8 cellular contexts compared by ENCODE assay signal in genomic region chr7:99407849-99408346, GRCh38. TPM values are rescaled to one million over a fixed set of nuclear protein-coding genes. Genes with fewer than 3 reads are reported as not detected.
DNase-seq lines count a peak whose midpoint lies in the region; ATAC-seq, FAIRE-seq and TF ChIP-seq lines count a peak whose summit lies in the region.

No MANE protein-coding gene starts in this region.

- H3K18ac ChIP-seq in H1 (ENCODE audit: extremely low read depth, low read length), result peak overlapping the region; percentile 89

- no peak for TF ChIP-seq EP300 in H1 (IDR thresholded peaks at IDR 0.05; ENCODE audit: borderline replicate concordance in 1 of 2, low read depth in 2 of 2, low read length in 2 of 2)

- TF ChIP-seq POLR2A in H1 (IDR thresholded peaks at IDR 0.05; ENCODE audit: control extremely low read depth in 1 of 2, low read depth in 2 of 2, low read length in 2 of 2), result no peak; a peak in 1 of 3 replicates

- CTCF ChIA-PET in activated CD4-positive, alpha-beta T cell treated with anti-CD3 and anti-CD28 coated beads for 36 hours (lab: Charles Lee), result interaction anchor here (1.1 to 1.6 kb wide), 4 partner anchors 8 to 42 kb away, joined by 3 to 4 read pairs (median 3); partner anchors contain the start of genes CPSF4 and PTCD1
- CTCF ChIA-PET in H1 (lab: Charles Lee; ENCODE audit: partially characterized antibody) (interaction anchor here (0.5 to 1.5 kb wide), 9 partner anchors 8 to 536 kb away, joined by 3 to 6 read pairs (median 3); no protein-coding TSS in a partner anchor), GM10248 (lab: Yijun Ruan, JAX) (interaction anchor here (0.9 to 2.9 kb wide), 8 partner anchors 8 to 584 kb away, joined by 3 to 17 read pairs (median 4); no protein-coding TSS in a partner anchor)

- peak; percentile 63 for DNase-seq in activated CD4-positive, alpha-beta T cell treated with anti-CD3 and anti-CD28 coated beads for 36 hours
- no peak for DNase-seq in activated CD4-positive, alpha-beta T cell treated with anti-CD3 and anti-CD28 coated beads for 1 hour
- peak; percentile 80 for DNase-seq in activated CD4-positive, alpha-beta T cell treated with anti-CD3 and anti-CD28 coated beads, Interleukin-2, amount 10 ng/mL, durations not matched to agents 24 days and 14 days
- DNase-seq in H1 (ENCODE audit: low read depth in 1 of 2, low spot score in 2 of 2), result no peak
- no peak for DNase-seq in GM10248 (ENCODE audit: extremely low spot score)

- H3K4me1 ChIP-seq in KMS-11 (ENCODE audit: low read depth, poor library complexity, severe bottlenecking) (peaks cover 28% of the 10 kb centered on the region), H1 (replicated peaks in 1 of 4; ENCODE audit: control insufficient read depth in 3 of 4, insufficient read depth in 4 of 4, low read length in 3 of 4) (peaks cover 0 to 5% (median 3%) of the 10 kb centered on the region in 4 experiments; a peak in 2 of 7 replicates), mesodermal cell (ENCODE audit: control insufficient read depth, insufficient read depth, low read length, poor library complexity, severe bottlenecking) (peaks cover 10% of the 10 kb centered on the region), stomach smooth muscle (ENCODE audit: control insufficient read depth, insufficient read depth, low read length) (peaks cover 42% of the 10 kb centered on the region)

- H3K9me3 Mint-ChIP-seq in activated CD4-positive, alpha-beta T cell treated with anti-CD3 and anti-CD28 coated beads for 36 hours (ENCODE audit: low read depth), result no peaks in the 10 kb centered on the region
- no peaks in the 10 kb centered on the region for H3K9me3 Mint-ChIP-seq in activated CD4-positive, alpha-beta T cell treated with anti-CD3 and anti-CD28 coated beads, Interleukin-2, amount 10 ng/mL, durations not matched to agents 24 days and 14 days

- H4K91ac ChIP-seq in H1 (replicated peaks; ENCODE audit: insufficient read length, low read length), result peak overlapping the region; percentile 78

- peak overlapping the region; percentile 96 for H3K27ac Mint-ChIP-seq in activated CD4-positive, alpha-beta T cell treated with anti-CD3 and anti-CD28 coated beads for 36 hours
- peak overlapping the region; percentile 97 for H3K27ac Mint-ChIP-seq in activated CD4-positive, alpha-beta T cell treated with anti-CD3 and anti-CD28 coated beads, Interleukin-2, amount 10 ng/mL, durations not matched to agents 24 days and 14 days

- H3K27me3 Mint-ChIP-seq in activated CD4-positive, alpha-beta T cell treated with anti-CD3 and anti-CD28 coated beads for 36 hours, result no peaks in the 10 kb centered on the region
- no peaks in the 10 kb centered on the region for H3K27me3 Mint-ChIP-seq in activated CD4-positive, alpha-beta T cell treated with anti-CD3 and anti-CD28 coated beads, Interleukin-2, amount 10 ng/mL, durations not matched to agents 24 days and 14 days

- H2BK5ac ChIP-seq in H1 (ENCODE audit: low read depth, low read length), result peak overlapping the region; percentile 100; the same call in 1 of the 2 replicates

- intact Hi-C loops in activated CD4-positive, alpha-beta T cell treated with anti-CD3 and anti-CD28 coated beads for 36 hours (cut with DNase I, micrococcal nuclease), result loop anchor here (1.0 to 5.0 kb wide), 21 partner anchors 15 to 1020 kb away; partner anchors contain the start of genes ARPC1B (in 2 of the 2), ATP5MF (in 2 of the 2), CPSF4 (in 2 of the 2) and PTCD1 (in 2 of the 2)
- intact Hi-C loops in activated CD4-positive, alpha-beta T cell treated with anti-CD3 and anti-CD28 coated beads, Interleukin-2, amount 10 ng/mL, durations not matched to agents 24 days and 14 days (cut with micrococcal nuclease), result loop anchor here (2.0 to 5.0 kb wide), 3 partner anchors 36 to 151 kb away; partner anchors contain the start of genes ARPC1B, ZNF655 and ZNF789

- H2BK12ac ChIP-seq in H1 (ENCODE audit: low read depth, low read length), result no peak overlapping the region

- TF ChIP-seq CTCF in KMS-11 (conservative IDR thresholded peaks at IDR 0.05; ENCODE audit: low read depth, low read length) (no peak), H1 (IDR thresholded peaks at IDR 0.05; ENCODE audit: control extremely low read depth in 1 of 3, insufficient read depth in 1 of 3, low read depth in 1 of 3, low read length in 3 of 3) (no peak), GM10248 (IDR thresholded peaks at IDR 0.05; ENCODE audit: control extremely low read depth, extremely low read depth, low read depth, missing control alignments) (no peak)

- H4K5ac ChIP-seq in H1 (ENCODE audit: insufficient read length, low read depth, low read length), result peak overlapping the region; percentile 57

- no peak overlapping the region for H3K14ac ChIP-seq in H1 (ENCODE audit: insufficient read length)

- H3K27ac ChIP-seq in KMS-11, result peak overlapping the region; percentile 98
- peak overlapping the region; percentile 89 for H3K27ac ChIP-seq in H1 (ENCODE audit: low read depth, low read length)
- peak overlapping the region; percentile 100 for H3K27ac ChIP-seq in mesodermal cell (ENCODE audit: low read depth, low read length, severe bottlenecking)
- peak overlapping the region; percentile 98 for H3K27ac ChIP-seq in stomach smooth muscle (ENCODE audit: low read length)

- H3K4me1 Mint-ChIP-seq in activated CD4-positive, alpha-beta T cell treated with anti-CD3 and anti-CD28 coated beads for 36 hours, result peaks cover 45% of the 10 kb centered on the region
- H3K4me1 Mint-ChIP-seq in activated CD4-positive, alpha-beta T cell treated with anti-CD3 and anti-CD28 coated beads, Interleukin-2, amount 10 ng/mL, durations not matched to agents 24 days and 14 days, result peaks cover 34% of the 10 kb centered on the region

- H3K23ac ChIP-seq in H1 (ENCODE audit: insufficient read length), result no peak overlapping the region

- H3K9me3 ChIP-seq in H1 (ENCODE audit: insufficient read depth in 2 of 2, low read depth in 1 of 2, low read length in 1 of 2), result no peaks in the 10 kb centered on the region
- H3K9me3 ChIP-seq in mesodermal cell (ENCODE audit: control insufficient read depth, low read length), result no peaks in the 10 kb centered on the region
- no peaks in the 10 kb centered on the region for H3K9me3 ChIP-seq in stomach smooth muscle (ENCODE audit: control insufficient read depth in 2 of 2, low read length in 2 of 2)

- no peaks in the 10 kb centered on the region; the same call in 1 of the 2 replicates for H4K20me1 ChIP-seq in KMS-11 (ENCODE audit: insufficient read depth)
- peaks cover 15 to 25% of the 10 kb centered on the region in 2 experiments for H4K20me1 ChIP-seq in H1 (replicated peaks in 1 of 2; ENCODE audit: control insufficient read depth in 1 of 2, insufficient read depth in 2 of 2, low read length in 2 of 2)

- H3K36me3 ChIP-seq in KMS-11 (ENCODE audit: insufficient read depth) (peaks cover 7% of the 10 kb centered on the region; the same call in 1 of the 2 replicates), H1 (ENCODE audit: control insufficient read depth in 2 of 4, insufficient read depth in 4 of 4, low read length in 3 of 4) (peaks cover 16 to 45% (median 28%) of the 10 kb centered on the region in 4 experiments), mesodermal cell (ENCODE audit: control insufficient read depth, insufficient read depth, low read length) (peaks cover 60% of the 10 kb centered on the region), stomach smooth muscle (ENCODE audit: control insufficient read depth in 2 of 2, insufficient read depth in 2 of 2, low read length in 2 of 2) (peaks cover 23 to 35% of the 10 kb centered on the region in 2 donors)

- ATAC-seq in activated CD4-positive, alpha-beta T cell treated with anti-CD3 and anti-CD28 coated beads for 36 hours, result peak; percentile 23

- H3K23me2 ChIP-seq in H1 (ENCODE audit: low read depth, low read length), result peaks cover 13% of the 10 kb centered on the region

- no peaks in the 10 kb centered on the region for H3K27me3 ChIP-seq in KMS-11 (ENCODE audit: insufficient read depth, low read depth)
- H3K27me3 ChIP-seq in H1 (replicated peaks in 1 of 4; ENCODE audit: control insufficient read depth in 3 of 4, extremely low read depth in 1 of 4, insufficient read depth in 3 of 4, low read length in 3 of 4), result no peaks in the 10 kb centered on the region
- H3K27me3 ChIP-seq in stomach smooth muscle (ENCODE audit: control insufficient read depth in 1 of 2, insufficient read depth in 2 of 2, low read length in 2 of 2), result no peaks in the 10 kb centered on the region

- FAIRE-seq in H1 (lab: Jason Lieb, UNC), result no peak

- peak overlapping the region; percentile 99 for H3K9ac ChIP-seq in KMS-11
- H3K9ac ChIP-seq in H1 (replicated peaks in 1 of 4; ENCODE audit: extremely low read depth in 1 of 4, low read depth in 3 of 4, low read length in 3 of 4), result peak overlapping the region; percentile 92 to 99 (median 92)
- H3K9ac ChIP-seq in stomach smooth muscle (ENCODE audit: low read length in 2 of 2), result peak overlapping the region; percentile 97 to 99

- H3K4me2 ChIP-seq in KMS-11 (peak overlapping the region; percentile 92), H1 (ENCODE audit: insufficient read depth in 1 of 2, low read depth in 2 of 2, low read length in 2 of 2) (peak overlapping the region; percentile 74 to 87)

- H2BK20ac ChIP-seq in H1 (ENCODE audit: low read length), result no peak overlapping the region

- POLR2A ChIA-PET in activated CD4-positive, alpha-beta T cell treated with anti-CD3 and anti-CD28 coated beads for 36 hours (lab: Charles Lee), result interaction anchor here (0.9 to 2.0 kb wide), 6 partner anchors 9 to 57 kb away, joined by 3 to 13 read pairs (median 5); no protein-coding TSS in a partner anchor
- POLR2A ChIA-PET in H1 (lab: Charles Lee; ENCODE audit: partially characterized antibody), result interaction anchor here (0.9 to 8.4 kb wide), 26 partner anchors 8 to 693 kb away, joined by 3 to 150 read pairs (median 6); partner anchors contain the start of genes AP4M1, ARPC1B, CPSF4 and MCM7
- POLR2A ChIA-PET in GM10248 (lab: Yijun Ruan, JAX), result interaction anchor here (0.9 to 2.5 kb wide), 8 partner anchors 9 to 97 kb away, joined by 4 to 15 read pairs (median 6); partner anchors contain the start of genes ARPC1B and ZKSCAN5

- H4K8ac ChIP-seq in H1 (ENCODE audit: extremely low read depth, insufficient read depth, low read length), result peak overlapping the region; percentile 4; the same call in 1 of the 2 replicates

- 1% methylated on average over 28 of the region's 28 CpGs; no CpG with 5 or more reads in 1 of the 2 experiments for WGBS in H1 (ENCODE audit: extremely low coverage in 1 of 2, insufficient coverage in 1 of 2, insufficient read length in 1 of 2, insufficient replicate concordance in 2 of 2, low coverage in 1 of 2, low lambda C conversion rate in 2 of 2, missing lambda C conversion rate in 1 of 2), 2 experiments
- 0 to 1% methylated on average over 28 of the region's 28 CpGs for WGBS in mesodermal cell (ENCODE audit: insufficient coverage in 2 of 2), 2 experiments

- H2BK15ac ChIP-seq in H1 (ENCODE audit: low read length), result no peak overlapping the region; the same call in 1 of the 2 replicates

- no peak for TF ChIP-seq RAD21 in H1 (IDR thresholded peaks at IDR 0.05 in 1 of 2, conservative IDR thresholded peaks at IDR 0.05 in 1 of 2; ENCODE audit: low read depth in 2 of 2, low read length in 2 of 2)

- H3K79me2 ChIP-seq in KMS-11 (ENCODE audit: insufficient read depth, low read depth) (peaks cover 87% of the 10 kb centered on the region), H1 (ENCODE audit: control insufficient read depth in 1 of 2, insufficient read depth in 2 of 2, low read length in 2 of 2) (peaks cover 34 to 73% of the 10 kb centered on the region in 2 experiments)

- H2AFZ ChIP-seq in KMS-11 (ENCODE audit: low read depth) (peak overlapping the region; percentile 81), H1 (ENCODE audit: low read length) (no peak overlapping the region)

- peak overlapping the region; percentile 90 for H3K4me3 Mint-ChIP-seq in activated CD4-positive, alpha-beta T cell treated with anti-CD3 and anti-CD28 coated beads for 36 hours
- H3K4me3 Mint-ChIP-seq in activated CD4-positive, alpha-beta T cell treated with anti-CD3 and anti-CD28 coated beads, Interleukin-2, amount 10 ng/mL, durations not matched to agents 24 days and 14 days, result peak overlapping the region; percentile 94

- peak overlapping the region; percentile 12 for H3K56ac ChIP-seq in H1 (replicated peaks; ENCODE audit: insufficient read length, low read depth, low read length)

- H3K4me3 ChIP-seq in KMS-11 (IDR thresholded peaks at IDR 0.05; ENCODE audit: insufficient read depth, low read depth, low read length) (peak overlapping the region; percentile 41), H1 (ENCODE audit: extremely low read depth in 1 of 4, insufficient read depth in 2 of 4, low read depth in 3 of 4, low read length in 4 of 4) (peak overlapping the region; percentile 93 to 99 (median 97)), mesodermal cell (ENCODE audit: extremely low read depth, insufficient read depth, low read length, poor library complexity, severe bottlenecking) (peak overlapping the region; percentile 91), stomach smooth muscle (ENCODE audit: low read length in 2 of 2) (peak overlapping the region; percentile 89 to 99)

- H3K36me3 Mint-ChIP-seq in activated CD4-positive, alpha-beta T cell treated with anti-CD3 and anti-CD28 coated beads for 36 hours (ENCODE audit: low read depth), result peaks cover 60% of the 10 kb centered on the region
- peaks cover 48% of the 10 kb centered on the region for H3K36me3 Mint-ChIP-seq in activated CD4-positive, alpha-beta T cell treated with anti-CD3 and anti-CD28 coated beads, Interleukin-2, amount 10 ng/mL, durations not matched to agents 24 days and 14 days (ENCODE audit: low read depth)

- peak overlapping the region; percentile 0 for H2AK5ac ChIP-seq in H1 (ENCODE audit: low read depth, low read length)

- no peak overlapping the region for H2BK120ac ChIP-seq in H1 (replicated peaks; ENCODE audit: low read depth, low read length)

- H3K79me1 ChIP-seq in H1 (ENCODE audit: low read depth, low read length), result peaks cover 27% of the 10 kb centered on the region

- H3K4ac ChIP-seq in H1 (replicated peaks; ENCODE audit: insufficient read length, low read depth, low read length), result no peak overlapping the region

RNA-seq across cellular contexts. Expression of gene PDAP1, which starts 0.5 kb away (rescaled TPM):
- total RNA-seq in activated CD4-positive, alpha-beta T cell treated with anti-CD3 and anti-CD28 coated beads for 36 hours, result 100 to 1,000 TPM; 171 TPM
- total RNA-seq in activated CD4-positive, alpha-beta T cell treated with anti-CD3 and anti-CD28 coated beads, Interleukin-2, amount 10 ng/mL, durations not matched to agents 24 days and 14 days, result 167 and 168 TPM in 2 replicates
- 169 and 174 TPM in 2 replicates for total RNA-seq in H1 (2021; fragmentation: NEBNext Ultra II Directional; extraction: Animal tissue kit (Norgen Biotek cat#: 25700))
- 26.6 and 37.1 TPM in 2 replicates for polyA plus RNA-seq in H1 (2011; rRNA removed)
- 121 TPM for polyA plus RNA-seq in H1 (2011; cell fraction: cytosol; rRNA removed)
- 34.9 TPM for polyA plus RNA-seq in H1 (2011; cell fraction: nucleus; rRNA removed)
- polyA plus RNA-seq in H1 (2012, experiment 1 of 2), result 210 to 261 TPM (median 258 TPM) in 4 replicates
- polyA plus RNA-seq in H1 (2012, experiment 2 of 2), result 117 TPM
- polyA plus RNA-seq in H1 (2013, experiment 1 of 2), result 114 TPM
- 125 TPM for polyA plus RNA-seq in H1 (2013, experiment 2 of 2)
- 5.6 and 11.0 TPM in 2 replicates for polyA minus RNA-seq in H1 (2011; rRNA and poly(A)+ RNA removed)
- 30.0 TPM for polyA minus RNA-seq in H1 (2011; cell fraction: cytosol; rRNA and poly(A)+ RNA removed)
- polyA minus RNA-seq in H1 (2011; cell fraction: nucleus; rRNA and poly(A)+ RNA removed), result 9.4 TPM
- polyA plus RNA-seq in mesodermal cell (2013, experiment 1 of 2), result 125 TPM
- polyA plus RNA-seq in mesodermal cell (2013, experiment 2 of 2), result 126 TPM

RNA-seq across cellular contexts. Expression of gene BUD31, which starts 0.9 kb away (rescaled TPM):
- total RNA-seq in activated CD4-positive, alpha-beta T cell treated with anti-CD3 and anti-CD28 coated beads for 36 hours, result 100 to 1,000 TPM; 140 to 190 TPM
- total RNA-seq in activated CD4-positive, alpha-beta T cell treated with anti-CD3 and anti-CD28 coated beads, Interleukin-2, amount 10 ng/mL, durations not matched to agents 24 days and 14 days, result 136 and 147 TPM in 2 replicates
- 114 and 121 TPM in 2 replicates for total RNA-seq in H1 (2021; fragmentation: NEBNext Ultra II Directional; extraction: Animal tissue kit (Norgen Biotek cat#: 25700))
- 46.7 and 72.0 TPM in 2 replicates for polyA plus RNA-seq in H1 (2011; rRNA removed)
- polyA plus RNA-seq in H1 (2011; cell fraction: cytosol; rRNA removed), result 65.3 TPM
- 53.6 TPM for polyA plus RNA-seq in H1 (2011; cell fraction: nucleus; rRNA removed)
- polyA plus RNA-seq in H1 (2012, experiment 1 of 2), result 80.2 to 121 TPM (median 93.7 TPM) in 4 replicates
- 53.6 TPM for polyA plus RNA-seq in H1 (2012, experiment 2 of 2)
- polyA plus RNA-seq in H1 (2013, experiment 1 of 2), result 120 TPM
- 127 TPM for polyA plus RNA-seq in H1 (2013, experiment 2 of 2)
- 18.5 and 23.9 TPM in 2 replicates for polyA minus RNA-seq in H1 (2011; rRNA and poly(A)+ RNA removed)
- 20.2 TPM for polyA minus RNA-seq in H1 (2011; cell fraction: cytosol; rRNA and poly(A)+ RNA removed)
- polyA minus RNA-seq in H1 (2011; cell fraction: nucleus; rRNA and poly(A)+ RNA removed), result 20.8 TPM
- 103 TPM for polyA plus RNA-seq in mesodermal cell (2013, experiment 1 of 2)
- polyA plus RNA-seq in mesodermal cell (2013, experiment 2 of 2), result 113 TPM

RNA-seq across cellular contexts. Expression of gene PTCD1, which starts 30.7 kb away (rescaled TPM):
- total RNA-seq in activated CD4-positive, alpha-beta T cell treated with anti-CD3 and anti-CD28 coated beads for 36 hours, result 1 to 10 TPM; 4.7 to 7.7 TPM
- total RNA-seq in activated CD4-positive, alpha-beta T cell treated with anti-CD3 and anti-CD28 coated beads, Interleukin-2, amount 10 ng/mL, durations not matched to agents 24 days and 14 days, result 10.5 and 10.7 TPM in 2 replicates
- total RNA-seq in H1 (2021; fragmentation: NEBNext Ultra II Directional; extraction: Animal tissue kit (Norgen Biotek cat#: 25700)), result 7.5 and 8.5 TPM in 2 replicates
- 7.6 and 9.6 TPM in 2 replicates for polyA plus RNA-seq in H1 (2011; rRNA removed)
- polyA plus RNA-seq in H1 (2011; cell fraction: cytosol; rRNA removed), result 9.6 TPM
- 14.9 TPM for polyA plus RNA-seq in H1 (2011; cell fraction: nucleus; rRNA removed)
- polyA plus RNA-seq in H1 (2012, experiment 1 of 2), result 8.4 to 9.8 TPM (median 9.2 TPM) in 4 replicates
- polyA plus RNA-seq in H1 (2012, experiment 2 of 2), result 7.8 TPM
- polyA plus RNA-seq in H1 (2013, experiment 1 of 2), result 5.9 TPM
- 5.8 TPM for polyA plus RNA-seq in H1 (2013, experiment 2 of 2)
- 7.4 and 7.9 TPM in 2 replicates for polyA minus RNA-seq in H1 (2011; rRNA and poly(A)+ RNA removed)
- 8.7 TPM for polyA minus RNA-seq in H1 (2011; cell fraction: cytosol; rRNA and poly(A)+ RNA removed)
- polyA minus RNA-seq in H1 (2011; cell fraction: nucleus; rRNA and poly(A)+ RNA removed), result 7.7 TPM
- polyA plus RNA-seq in mesodermal cell (2013, experiment 1 of 2), result 3.8 TPM
- 4.7 TPM for polyA plus RNA-seq in mesodermal cell (2013, experiment 2 of 2)

RNA-seq across cellular contexts. Expression of gene CPSF4, which starts 30.8 kb away (rescaled TPM):
- 10 to 100 TPM; 56.1 to 57.9 TPM for total RNA-seq in activated CD4-positive, alpha-beta T cell treated with anti-CD3 and anti-CD28 coated beads for 36 hours
- total RNA-seq in activated CD4-positive, alpha-beta T cell treated with anti-CD3 and anti-CD28 coated beads, Interleukin-2, amount 10 ng/mL, durations not matched to agents 24 days and 14 days, result 83.5 and 89.0 TPM in 2 replicates
- total RNA-seq in H1 (2021; fragmentation: NEBNext Ultra II Directional; extraction: Animal tissue kit (Norgen Biotek cat#: 25700)), result 74.8 and 77.5 TPM in 2 replicates
- 103 and 156 TPM in 2 replicates for polyA plus RNA-seq in H1 (2011; rRNA removed)
- polyA plus RNA-seq in H1 (2011; cell fraction: cytosol; rRNA removed), result 114 TPM
- 301 TPM for polyA plus RNA-seq in H1 (2011; cell fraction: nucleus; rRNA removed)
- polyA plus RNA-seq in H1 (2012, experiment 1 of 2), result 66.8 to 95.4 TPM (median 80.9 TPM) in 4 replicates
- 75.9 TPM for polyA plus RNA-seq in H1 (2012, experiment 2 of 2)
- polyA plus RNA-seq in H1 (2013, experiment 1 of 2), result 46.9 TPM
- 42.5 TPM for polyA plus RNA-seq in H1 (2013, experiment 2 of 2)
- polyA minus RNA-seq in H1 (2011; rRNA and poly(A)+ RNA removed), result 105 and 116 TPM in 2 replicates
- polyA minus RNA-seq in H1 (2011; cell fraction: cytosol; rRNA and poly(A)+ RNA removed), result 59.0 TPM
- polyA minus RNA-seq in H1 (2011; cell fraction: nucleus; rRNA and poly(A)+ RNA removed), result 86.4 TPM
- polyA plus RNA-seq in mesodermal cell (2013, experiment 1 of 2), result 61.8 TPM
- 55.3 TPM for polyA plus RNA-seq in mesodermal cell (2013, experiment 2 of 2)

RNA-seq across cellular contexts. Expression of gene ARPC1B, which starts 33.4 kb away (rescaled TPM):
- total RNA-seq in activated CD4-positive, alpha-beta T cell treated with anti-CD3 and anti-CD28 coated beads for 36 hours, result 100 to 1,000 TPM; 318 to 326 TPM
- 248 and 250 TPM in 2 replicates for total RNA-seq in activated CD4-positive, alpha-beta T cell treated with anti-CD3 and anti-CD28 coated beads, Interleukin-2, amount 10 ng/mL, durations not matched to agents 24 days and 14 days
- 61.8 and 64.5 TPM in 2 replicates for total RNA-seq in H1 (2021; fragmentation: NEBNext Ultra II Directional; extraction: Animal tissue kit (Norgen Biotek cat#: 25700))
- 115 and 165 TPM in 2 replicates for polyA plus RNA-seq in H1 (2011; rRNA removed)
- 131 TPM for polyA plus RNA-seq in H1 (2011; cell fraction: cytosol; rRNA removed)
- polyA plus RNA-seq in H1 (2011; cell fraction: nucleus; rRNA removed), result 118 TPM
- polyA plus RNA-seq in H1 (2012, experiment 1 of 2), result 92.2 to 133 TPM (median 114 TPM) in 4 replicates
- polyA plus RNA-seq in H1 (2012, experiment 2 of 2), result 70.9 TPM
- polyA plus RNA-seq in H1 (2013, experiment 1 of 2), result 63.9 TPM
- polyA plus RNA-seq in H1 (2013, experiment 2 of 2), result 58.2 TPM
- 33.9 and 53.6 TPM in 2 replicates for polyA minus RNA-seq in H1 (2011; rRNA and poly(A)+ RNA removed)
- polyA minus RNA-seq in H1 (2011; cell fraction: cytosol; rRNA and poly(A)+ RNA removed), result 42.2 TPM
- polyA minus RNA-seq in H1 (2011; cell fraction: nucleus; rRNA and poly(A)+ RNA removed), result 46.0 TPM
- 162 TPM for polyA plus RNA-seq in mesodermal cell (2013, experiment 1 of 2)
- polyA plus RNA-seq in mesodermal cell (2013, experiment 2 of 2), result 149 TPM

Comparison
In these comparisons a context has a peak if more than half of its experiments do, and no peak if none do; other contexts are left out.
1. DNase-seq: peak in activated CD4-positive, alpha-beta T cell treated with anti-CD3 and anti-CD28 coated beads for 36 hours (single experiment) and activated CD4-positive, alpha-beta T cell treated with anti-CD3 and anti-CD28 coated beads, Interleukin-2, amount 10 ng/mL, durations not matched to agents 24 days and 14 days (single experiment); none in activated CD4-positive, alpha-beta T cell treated with anti-CD3 and anti-CD28 coated beads for 1 hour (single experiment), H1 (0 of 2) and GM10248 (single experiment).
2. H3K4me3 ChIP-seq: peak in every context shown above with its lines; median percentile 97 in H1; 94 in stomach smooth muscle; 91 in mesodermal cell; 41 in KMS-11.
3. Peak in every context shown above with its lines, with median percentiles within 50 percentile points of each other: H3K27ac ChIP-seq and H3K9ac ChIP-seq.